ENCODE assay signal across 20 cellular contexts in genomic region chr16:46982335-46982734, GRCh38.
"Had no signal": no experiment of that assay in that cellular context is flagged by ENCODE, and none has a peak within 500 bp of the region (broad histone marks: within the 10 kb centered on the region; RNA-seq: fewer than 3 reads in every experiment).

No MANE protein-coding gene starts in this region.

- H3K27ac Mint-ChIP-seq: activated CD8-positive, alpha-beta T cell treated with anti-CD3 and anti-CD28 coated beads for 36 hours; activated naive CD8-positive, alpha-beta T cell; nephron progenitor cell had no signal

- H3K4me3 ChIP-seq: body of pancreas, lower lobe of right lung, smooth muscle cell, transverse colon, vagina had no signal

- H3K27me3 ChIP-seq: body of pancreas, transverse colon, vagina had no signal

- H3K9me3 ChIP-seq: body of pancreas, lower lobe of right lung, transverse colon, vagina had no signal

- H3K27me3 Mint-ChIP-seq: activated CD8-positive, alpha-beta T cell treated with anti-CD3 and anti-CD28 coated beads for 36 hours; activated naive CD8-positive, alpha-beta T cell had no signal

- H3K4me1 ChIP-seq: lower lobe of right lung, transverse colon, vagina had no signal

- ATAC-seq: activated CD8-positive, alpha-beta T cell treated with anti-CD3 and anti-CD28 coated beads for 36 hours; body of pancreas; esophagus mucosa; left cardiac atrium; lower lobe of right lung; right cardiac atrium; stimulated activated naive CD8-positive, alpha-beta T cell treated with anti-CD3 and anti-CD28 coated beads, Interleukin-15, Interleukin-2, amounts not matched to agents 100 U/mL and 50 U/mL, for 24 hours had no signal

- H3K4me3 Mint-ChIP-seq: activated CD8-positive, alpha-beta T cell treated with anti-CD3 and anti-CD28 coated beads for 36 hours; activated naive CD8-positive, alpha-beta T cell; nephron progenitor cell had no signal

- H3K4me1 Mint-ChIP-seq: nephron progenitor cell had no signal

- DNase-seq: activated CD4-positive, alpha-beta T cell treated with anti-CD3 and anti-CD28 coated beads for 4 hours; activated CD8-positive, alpha-beta T cell treated with anti-CD3 and anti-CD28 coated beads for 36 hours; activated gamma-delta T cell treated with Interleukin-2 at 50 U/mL for 16 hours; activated T-cell treated with anti-CD3 and anti-CD28 coated beads, Interleukin-2, amount 50 U/mL, for 48 hours; amniotic stem cell; body of pancreas; caudate nucleus; left cardiac atrium; lower lobe of right lung; nephron progenitor cell; occipital lobe; right cardiac atrium; stimulated activated CD4-positive, alpha-beta T cell treated with anti-CD3 and anti-CD28 coated beads, Interleukin-4, amount 100 ng/mL, for 4 hours; stimulated activated CD8-positive, alpha-beta memory T cell treated with anti-CD3 and anti-CD28 coated beads, Interleukin-4, amount 100 ng/mL, for 48 hours; stimulated activated naive CD8-positive, alpha-beta T cell treated with anti-CD3 and anti-CD28 coated beads, Interleukin-15, Interleukin-2, amounts not matched to agents 100 U/mL and 50 U/mL, for 24 hours; transverse colon had no signal

- H3K9me3 Mint-ChIP-seq: activated CD8-positive, alpha-beta T cell treated with anti-CD3 and anti-CD28 coated beads for 36 hours; nephron progenitor cell had no signal

- H3K36me3 ChIP-seq: lower lobe of right lung, transverse colon, vagina had no signal

- H3K36me3 Mint-ChIP-seq: activated naive CD8-positive, alpha-beta T cell had no signal
